Comparison of ENCODE assay signal across 16 cellular contexts in genomic region chr1:204924013-204924759, GRCh38. TPM values are rescaled to one million over a fixed set of nuclear protein-coding genes. Genes with fewer than 3 reads are reported as not detected.
DNase-seq lines count a peak whose midpoint lies in the region; ATAC-seq, FAIRE-seq and TF ChIP-seq lines count a peak whose summit lies in the region.
"Had no signal": no experiment of that assay in that cellular context is flagged by ENCODE, and none has a peak within 500 bp of the region (broad histone marks: within the 10 kb centered on the region; RNA-seq: fewer than 3 reads in every experiment).

No MANE protein-coding gene starts in this region.

- BruUV-seq in Calu3 (replicated peaks; lab: Mats Ljungman, UMichigan), result no TSS peak

- DNase-seq in Calu3 (peak; percentile 9), HuH-7.5 (ENCODE audit: low spot score) (peak; percentile 51), body of pancreas (no peak), mesothelial cell of epicardium (ENCODE audit: low spot score in 2 of 2, unreplicated experiment in 2 of 2) (no peak), frontal cortex (ENCODE audit: low spot score in 2 of 2) (no peak), NCI-H2227 (lab: John Stamatoyannopoulos, UW; ENCODE audit: unreplicated experiment) (no peak), SW480 (ENCODE audit: low spot score) (no peak)
- DNase-seq: activated CD4-positive, alpha-beta T cell treated with anti-CD3 and anti-CD28 coated beads for 48 hours; activated naive CD4-positive, alpha-beta T cell treated with Interleukin-2 at 50 U/mL for 16 hours; CD8-positive, alpha-beta memory T cell; Right ventricle myocardium superior had no signal

- H3K9me3 ChIP-seq in body of pancreas, result no peaks in the 10 kb centered on the region

- no peak overlapping the region for H3K27ac ChIP-seq in body of pancreas
- H3K27ac ChIP-seq: HL-60 had no signal

- no peak overlapping the region for H3K27ac Mint-ChIP-seq in Calu3 (ENCODE audit: unreplicated experiment)
- H3K27ac Mint-ChIP-seq in mesothelial cell of epicardium, result peak overlapping the region; percentile 91
- H3K27ac Mint-ChIP-seq: naive thymus-derived CD4-positive, alpha-beta T cell; stimulated activated naive CD8-positive, alpha-beta T cell treated with anti-CD3 and anti-CD28 coated beads, Interleukin-15, Interleukin-2, amounts not matched to agents 100 ng/mL and 50 ng/mL, for 24 hours had no signal

- H3K36me3 Mint-ChIP-seq in Calu3 (ENCODE audit: insufficient read depth, unreplicated experiment) (no peaks in the 10 kb centered on the region), mesothelial cell of epicardium (no peaks in the 10 kb centered on the region)
- H3K36me3 Mint-ChIP-seq: CD8-positive, alpha-beta memory T cell; naive thymus-derived CD4-positive, alpha-beta T cell had no signal

- CTCF ChIA-PET in Calu3 (lab: Charles Lee), result interaction anchor here (1.5 kb wide), 1 partner anchor 30 kb away, joined by 3 read pairs; no protein-coding TSS in a partner anchor

- no peak for TF ChIP-seq CTCF in Calu3 (IDR thresholded peaks at IDR 0.05; ENCODE audit: unreplicated experiment)
- no peak for TF ChIP-seq CTCF in body of pancreas (IDR thresholded peaks at IDR 0.05)
- TF ChIP-seq CTCF in mesothelial cell of epicardium (IDR thresholded peaks at IDR 0.05; ENCODE audit: unreplicated experiment), result no peak

- no peak for FAIRE-seq in frontal cortex (lab: Jason Lieb, UNC)
- FAIRE-seq: GM12878 had no signal

- no peaks in the 10 kb centered on the region for H3K36me3 ChIP-seq in body of pancreas (replicated peaks in 1 of 2; ENCODE audit: insufficient read depth in 1 of 2, low read depth in 2 of 2)

- ATAC-seq in body of pancreas (peak; percentile 48), esophagus mucosa (no peak)
- ATAC-seq: GM12878; naive thymus-derived CD4-positive, alpha-beta T cell had no signal

- H3K4me3 ChIP-seq in body of pancreas, result no peak overlapping the region
- H3K4me3 ChIP-seq: GM12878 had no signal

- 64 to 66% methylated on average over 5 of the region's 5 CpGs for WGBS in body of pancreas, 2 donors

- H3K9me3 Mint-ChIP-seq in Calu3 (ENCODE audit: low read depth, unreplicated experiment), result no peaks in the 10 kb centered on the region
- H3K9me3 Mint-ChIP-seq in mesothelial cell of epicardium, result no peaks in the 10 kb centered on the region
- H3K9me3 Mint-ChIP-seq: CD8-positive, alpha-beta memory T cell; naive thymus-derived CD4-positive, alpha-beta T cell; stimulated activated naive CD8-positive, alpha-beta T cell treated with anti-CD3 and anti-CD28 coated beads, Interleukin-15, Interleukin-2, amounts not matched to agents 100 ng/mL and 50 ng/mL, for 24 hours had no signal

- H3K27me3 Mint-ChIP-seq in Calu3 (ENCODE audit: unreplicated experiment) (peaks cover 82% of the 10 kb centered on the region), mesothelial cell of epicardium (ENCODE audit: low read depth) (peaks cover 40% of the 10 kb centered on the region)

- intact Hi-C loops in Calu3 (cut with micrococcal nuclease; ENCODE audit: unreplicated experiment) (no loop called here), body of pancreas (cut with DNase I) (no loop called here)

- TF ChIP-seq POLR2A in body of pancreas (IDR thresholded peaks at IDR 0.05), result no peak

- H3K4me1 Mint-ChIP-seq in Calu3 (ENCODE audit: low read depth, unreplicated experiment) (no peaks in the 10 kb centered on the region), mesothelial cell of epicardium (peaks cover 15% of the 10 kb centered on the region)
- H3K4me1 Mint-ChIP-seq: CD8-positive, alpha-beta memory T cell had no signal

- no peaks in the 10 kb centered on the region for H3K27me3 ChIP-seq in body of pancreas

- no peak overlapping the region for H3K4me3 Mint-ChIP-seq in Calu3 (ENCODE audit: low read depth, unreplicated experiment)
- H3K4me3 Mint-ChIP-seq in mesothelial cell of epicardium, result no peak overlapping the region
- H3K4me3 Mint-ChIP-seq: CD8-positive, alpha-beta memory T cell; naive thymus-derived CD4-positive, alpha-beta T cell; stimulated activated naive CD8-positive, alpha-beta T cell treated with anti-CD3 and anti-CD28 coated beads, Interleukin-15, Interleukin-2, amounts not matched to agents 100 ng/mL and 50 ng/mL, for 24 hours had no signal

- H3K4me1 ChIP-seq in body of pancreas, result peaks cover 6% of the 10 kb centered on the region

RNA-seq across cellular contexts. Expression of gene NFASC, which starts 53.5 kb away (rescaled TPM):
- total RNA-seq in Calu3 (2022) (not detected in 2 replicates), body of pancreas (1 to 10 TPM; 4.4 to 7.6 TPM), mesothelial cell of epicardium (0.35 to 0.72 TPM (median 0.72 TPM) in 3 replicates), frontal cortex (27.3 TPM), esophagus mucosa (12.2 TPM)

Comparison
In these comparisons a context has a peak if more than half of its experiments do, and no peak if none do; other contexts are left out.
1. DNase-seq: peak in Calu3 (single experiment) and HuH-7.5 (single experiment); none in body of pancreas (0 of 4), mesothelial cell of epicardium (0 of 2), frontal cortex (0 of 2), NCI-H2227 (single experiment) and SW480 (single experiment).